Comparison of ENCODE assay signal across 1 cellular context in genomic region chr20:10762216-10762615, GRCh38.
TF ChIP-seq lines count a peak whose summit lies in the region.

No MANE protein-coding gene starts in this region.

TF ChIP-seq in A549, 52 proteins besides CTCF, POLR2A, EP300 and RAD21:
- TF ChIP-seq REST (IDR thresholded peaks at IDR 0.05) (no peak), FOXS1 (CRISPR knock-in tag; IDR thresholded peaks at IDR 0.05) (no peak), ATOH8 (CRISPR knock-in tag; IDR thresholded peaks at IDR 0.05; ENCODE audit: low read depth) (no peak), CHD2 (IDR thresholded peaks at IDR 0.05; ENCODE audit: low read length, partially characterized antibody) (no peak), MYC (IDR thresholded peaks at IDR 0.05; ENCODE audit: borderline replicate concordance, low read length) (no peak), BCL3 (IDR thresholded peaks at IDR 0.05) (no peak), RCOR1 (IDR thresholded peaks at IDR 0.05; ENCODE audit: low read depth, low read length) (no peak), NFE2L2 (conservative IDR thresholded peaks at IDR 0.05; ENCODE audit: low read length) (no peak)
